ENCODE assay signal across 8 cellular contexts in genomic region chr19:42563352-42564210, GRCh38. TPM values are rescaled to one million over a fixed set of nuclear protein-coding genes. Genes with fewer than 3 reads are reported as not detected.
DNase-seq lines count a peak whose midpoint lies in the region; FAIRE-seq and TF ChIP-seq lines count a peak whose summit lies in the region.

No MANE protein-coding gene starts in this region.

- H3K9ac ChIP-seq in parathyroid adenoma = no peak overlapping the region

- peak; percentile 78 for TF ChIP-seq CTCF in CD14-positive monocyte (IDR thresholded peaks at IDR 0.05)
- TF ChIP-seq CTCF in parathyroid adenoma (IDR thresholded peaks at IDR 0.05) = peak; percentile 61

- no peaks in the 10 kb centered on the region for H3K4me1 ChIP-seq in parathyroid adenoma

- H3K4me3 Mint-ChIP-seq in CD14-positive monocyte = no peak overlapping the region

- H3K27ac Mint-ChIP-seq in CD14-positive monocyte = no peak overlapping the region

- no peaks in the 10 kb centered on the region for H3K79me2 ChIP-seq in parathyroid adenoma

- H3K4me2 ChIP-seq in parathyroid adenoma (ENCODE audit: low read length) = no peak overlapping the region

- H3K4me1 Mint-ChIP-seq in CD14-positive monocyte = peaks cover 43% of the 10 kb centered on the region

- H3K27me3 ChIP-seq in parathyroid adenoma (ENCODE audit: control insufficient read depth, insufficient read depth, low read length) = no peaks in the 10 kb centered on the region

- peak overlapping the region; percentile 85 for H2AFZ ChIP-seq in parathyroid adenoma

- no peaks in the 10 kb centered on the region for H3K9me3 Mint-ChIP-seq in CD14-positive monocyte

- DNase-seq in CD14-positive monocyte (ENCODE audit: low spot score) (no peak), GM12892 (ENCODE audit: insufficient read length) (no peak), NCI-H1930 (lab: John Stamatoyannopoulos, UW) (peak; percentile 20 to 27), globus pallidus (ENCODE audit: low spot score) (peak; percentile 60), HK-2 (ENCODE audit: unreplicated experiment) (no peak), UCSD-AML1 (lab: John Stamatoyannopoulos, UW; ENCODE audit: unreplicated experiment) (no peak)
- peak; percentile 8 for DNase-seq in activated CD4-positive, alpha-beta T cell treated with anti-CD3 and anti-CD28 coated beads, Interleukin-2, amount 50 U/mL, for 1 hour

- no peaks in the 10 kb centered on the region for H3K9me3 ChIP-seq in parathyroid adenoma (ENCODE audit: control insufficient read depth, low read length)

- no peak overlapping the region for H3K27ac ChIP-seq in parathyroid adenoma

- no peak for TF ChIP-seq POLR2A in GM12892 (IDR thresholded peaks at IDR 0.05; ENCODE audit: low read depth, low read length)

- no peaks in the 10 kb centered on the region for H3K36me3 ChIP-seq in parathyroid adenoma (ENCODE audit: control insufficient read depth, insufficient read depth, low read length)

- peak; percentile 72 for FAIRE-seq in GM12892 (lab: Jason Lieb, UNC)

- peaks cover 17 to 28% (median 23%) of the 10 kb centered on the region in 3 donors for H3K27me3 Mint-ChIP-seq in CD14-positive monocyte (ENCODE audit: low read depth in 3 of 3)

- H3K36me3 Mint-ChIP-seq in CD14-positive monocyte = no peaks in the 10 kb centered on the region

- intact Hi-C loops in CD14-positive monocyte (cut with micrococcal nuclease) = loop anchor here (5.0 to 10.0 kb wide), 2 partner anchors 34 to 2001 kb away; no protein-coding TSS in a partner anchor

- H3K4me3 ChIP-seq in parathyroid adenoma (ENCODE audit: low read depth, low read length) = no peak overlapping the region

RNA-seq across cellular contexts. Expression of gene CEACAM8, which starts 31.1 kb away (rescaled TPM):
- polyA plus RNA-seq in CD14-positive monocyte = not detected
- not detected for polyA plus RNA-seq in GM12892 (2012; ENCODE audit: missing spikeins)

RNA-seq across cellular contexts. Expression of gene CEACAM1, which starts 35.3 kb away (rescaled TPM):
- polyA plus RNA-seq in CD14-positive monocyte = under 1 TPM; 0.09 to 0.22 TPM
- polyA plus RNA-seq in GM12892 (2012; ENCODE audit: missing spikeins) = 3.8 TPM

Comparison
In these comparisons a context has a peak if more than half of its experiments do, and no peak if none do; other contexts are left out.
1. DNase-seq: peak in NCI-H1930 (2 of 2), activated CD4-positive, alpha-beta T cell treated with anti-CD3 and anti-CD28 coated beads, Interleukin-2, amount 50 U/mL, for 1 hour (single experiment) and globus pallidus (single experiment); none in CD14-positive monocyte (single experiment), GM12892 (single experiment), HK-2 (single experiment) and UCSD-AML1 (single experiment).